Comparison of ENCODE assay signal across 9 cellular contexts in the genomic region with DNA sequence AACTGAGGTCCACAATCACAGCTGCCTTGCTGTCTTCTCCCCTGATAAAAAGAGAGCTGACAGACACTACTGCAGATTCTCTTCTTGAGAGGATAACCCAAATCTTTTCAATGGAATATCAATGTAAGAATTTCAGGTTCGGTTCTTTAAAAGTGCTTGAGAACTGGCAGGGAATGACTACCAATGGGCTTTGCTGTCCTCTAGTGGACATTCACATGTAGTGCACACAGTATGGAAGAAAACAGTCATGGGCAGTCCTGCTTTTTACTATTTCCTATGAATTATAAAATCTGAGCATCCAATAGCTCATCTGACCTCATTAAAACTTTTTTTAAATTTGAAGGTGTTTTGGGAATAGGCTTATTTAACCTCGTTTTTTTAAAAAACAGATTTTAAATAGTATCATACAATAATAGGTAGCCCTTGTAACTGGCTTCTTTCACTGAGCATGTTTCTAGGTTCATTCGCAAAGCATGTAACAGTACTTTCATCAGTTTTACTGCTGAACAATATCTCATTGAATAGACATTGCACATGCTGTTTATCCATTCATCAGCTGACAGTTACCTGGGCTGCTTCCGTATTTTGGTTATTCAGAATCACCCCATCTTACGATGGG. TPM values are rescaled to one million over a fixed set of nuclear protein-coding genes. Genes with fewer than 3 reads are reported as not detected.
A peak's percentile ranks its signal among the peaks of the same experiment; 100 is the strongest.
DNase-seq lines count a peak whose midpoint lies in the region; ATAC-seq and TF ChIP-seq lines count a peak whose summit lies in the region.
"Had no signal": no experiment of that assay in that cellular context is flagged by ENCODE, and none has a peak within 500 bp of the region (broad histone marks: within the 10 kb centered on the region; RNA-seq: fewer than 3 reads in every experiment).

No MANE protein-coding gene starts in this region.

- no peak overlapping the region for H3K4me3 Mint-ChIP-seq in activated CD8-positive, alpha-beta T cell treated with anti-CD3 and anti-CD28 coated beads, Interleukin-2, amount 10 ng/mL, durations not matched to agents 7 days and 5 days

- H3K27me3 ChIP-seq in right atrium auricular region = no peaks in the 10 kb centered on the region
- no peaks in the 10 kb centered on the region for H3K27me3 ChIP-seq in sigmoid colon

- H3K9me3 ChIP-seq in right atrium auricular region (no peaks in the 10 kb centered on the region), sigmoid colon (no peaks in the 10 kb centered on the region)

- TF ChIP-seq POLR2A in sigmoid colon (IDR thresholded peaks at IDR 0.05) = no peak

- H3K36me3 ChIP-seq in right atrium auricular region = peaks cover 73% of the 10 kb centered on the region
- peaks cover 28 to 95% (median 45%) of the 10 kb centered on the region in 4 donors for H3K36me3 ChIP-seq in sigmoid colon

- H3K4me1 ChIP-seq in right atrium auricular region = peaks cover 0 to 1% of the 10 kb centered on the region in 2 donors
- H3K4me1 ChIP-seq in sigmoid colon = peaks cover 0 to 7% (median 0%) of the 10 kb centered on the region in 4 donors

- H3K4me3 ChIP-seq in AG04449 (ENCODE audit: low read depth, low read length) = no peak overlapping the region
- no peak overlapping the region for H3K4me3 ChIP-seq in right atrium auricular region
- H3K4me3 ChIP-seq in sigmoid colon = no peak overlapping the region

- TF ChIP-seq CTCF in AG04449 (IDR thresholded peaks at IDR 0.05; ENCODE audit: insufficient read depth, low read length, missing control alignments) (peak; percentile 85), GM12801 (IDR thresholded peaks at IDR 0.05; ENCODE audit: extremely low read depth, insufficient read length) (peak; percentile 95), right atrium auricular region (IDR thresholded peaks at IDR 0.05) (peak; percentile 96 to 97), sigmoid colon (IDR thresholded peaks at IDR 0.05) (peak; percentile 79 to 97 (median 94))

- H3K27ac Mint-ChIP-seq in activated CD8-positive, alpha-beta T cell treated with anti-CD3 and anti-CD28 coated beads, Interleukin-2, amount 10 ng/mL, durations not matched to agents 7 days and 5 days = no peak overlapping the region

- DNase-seq in AG04449 (ENCODE audit: low read depth, low spot score) (no peak), NCI-H2081 treated with DMSO at 0.1 percent for 48 hours (lab: John Stamatoyannopoulos, UW) (peak; percentile 19), right atrium auricular region (ENCODE audit: low spot score) (no peak), sigmoid colon (no peak), posterior vena cava (ENCODE audit: low spot score) (no peak)
- peak; percentile 45 for DNase-seq in activated CD8-positive, alpha-beta T cell treated with anti-CD3 and anti-CD28 coated beads, Interleukin-2, amount 10 ng/mL, durations not matched to agents 7 days and 5 days

- no peaks in the 10 kb centered on the region for H3K9me3 Mint-ChIP-seq in activated CD8-positive, alpha-beta T cell treated with anti-CD3 and anti-CD28 coated beads, Interleukin-2, amount 10 ng/mL, durations not matched to agents 7 days and 5 days (ENCODE audit: insufficient read depth)

- POLR2A ChIA-PET in AG04449 (lab: Yijun Ruan, JAX) = interaction anchor here (0.6 kb wide), 1 partner anchor 8 kb away, joined by 3 read pairs; no protein-coding TSS in a partner anchor
- POLR2A ChIA-PET in activated CD8-positive, alpha-beta T cell treated with anti-CD3 and anti-CD28 coated beads, Interleukin-2, amount 10 ng/mL, durations not matched to agents 7 days and 5 days (lab: Charles Lee) = no interaction called here

- WGBS in sigmoid colon, 2 donors = 57 to 65% methylated on average over 5 of the region's 5 CpGs

- H3K27ac ChIP-seq in right atrium auricular region (no peak overlapping the region), sigmoid colon (no peak overlapping the region)
- H3K27ac ChIP-seq: epithelial cell of prostate had no signal

- peak; percentile 74 for ATAC-seq in activated CD8-positive, alpha-beta T cell treated with anti-CD3 and anti-CD28 coated beads, Interleukin-2, amount 10 ng/mL, durations not matched to agents 7 days and 5 days
- no peak for ATAC-seq in HG03159 (IDR thresholded peaks at IDR 0.05; ENCODE audit: unreplicated experiment)

- CTCF ChIA-PET in AG04449 (lab: Yijun Ruan, JAX) = interaction anchor here (0.7 to 4.7 kb wide), 36 partner anchors 9 to 551 kb away, joined by 3 to 74 read pairs (median 4); a partner anchor contains a TSS
- CTCF ChIA-PET in activated CD8-positive, alpha-beta T cell treated with anti-CD3 and anti-CD28 coated beads, Interleukin-2, amount 10 ng/mL, durations not matched to agents 7 days and 5 days (lab: Charles Lee) = interaction anchor here (0.6 to 3.2 kb wide), 29 partner anchors 7 to 536 kb away, joined by 3 to 25 read pairs (median 5); a partner anchor contains a TSS

- peaks cover 69% of the 10 kb centered on the region for H3K36me3 Mint-ChIP-seq in activated CD8-positive, alpha-beta T cell treated with anti-CD3 and anti-CD28 coated beads, Interleukin-2, amount 10 ng/mL, durations not matched to agents 7 days and 5 days (ENCODE audit: low read depth)

- TF ChIP-seq EP300 in sigmoid colon (IDR thresholded peaks at IDR 0.05) = no peak

- intact Hi-C loops in sigmoid colon (cut with DNase I) = loop anchor here (2.0 kb wide), 1 partner anchor 109 kb away; no protein-coding TSS in a partner anchor
- intact Hi-C loops in posterior vena cava (cut with DNase I) = loop anchor here in 1 of 2 donors (5.0 kb wide), 1 partner anchor 110 kb away; no protein-coding TSS in a partner anchor

- H3K4me1 Mint-ChIP-seq in activated CD8-positive, alpha-beta T cell treated with anti-CD3 and anti-CD28 coated beads, Interleukin-2, amount 10 ng/mL, durations not matched to agents 7 days and 5 days (ENCODE audit: low read depth) = peaks cover 26% of the 10 kb centered on the region

- no peaks in the 10 kb centered on the region for H3K27me3 Mint-ChIP-seq in activated CD8-positive, alpha-beta T cell treated with anti-CD3 and anti-CD28 coated beads, Interleukin-2, amount 10 ng/mL, durations not matched to agents 7 days and 5 days (ENCODE audit: low read depth)

RNA-seq across cellular contexts. Expression of a gene that starts 18.3 kb away (rescaled TPM):
- under 1 TPM; 0.10 to 0.11 TPM for total RNA-seq in activated CD8-positive, alpha-beta T cell treated with anti-CD3 and anti-CD28 coated beads, Interleukin-2, amount 10 ng/mL, durations not matched to agents 7 days and 5 days
- total RNA-seq in right atrium auricular region (under 1 TPM in 1 of 2 donors, not detected in 1; 0.47 TPM), sigmoid colon (1 to 10 TPM in 1 of 4 donors, under 1 TPM in 3; 0.28 to 2.1 (median 0.70) TPM), posterior vena cava (under 1 TPM; 0.19 to 0.38 TPM)
- under 1 TPM in 1 of 3 donors, not detected in 2; 0.20 TPM for polyA plus RNA-seq in sigmoid colon

Comparison
In these comparisons a context has a peak if more than half of its experiments do, and no peak if none do; other contexts are left out.
1. DNase-seq: peak in NCI-H2081 treated with DMSO at 0.1 percent for 48 hours (single experiment) and activated CD8-positive, alpha-beta T cell treated with anti-CD3 and anti-CD28 coated beads, Interleukin-2, amount 10 ng/mL, durations not matched to agents 7 days and 5 days (single experiment); none in AG04449 (single experiment), right atrium auricular region (single experiment), sigmoid colon (single experiment) and posterior vena cava (single experiment).
2. Peak in every context shown above with its lines, with median percentiles within 50 percentile points of each other: CTCF ChIP-seq.